Comparison of ENCODE assay signal across 8 cellular contexts in the genomic region with DNA sequence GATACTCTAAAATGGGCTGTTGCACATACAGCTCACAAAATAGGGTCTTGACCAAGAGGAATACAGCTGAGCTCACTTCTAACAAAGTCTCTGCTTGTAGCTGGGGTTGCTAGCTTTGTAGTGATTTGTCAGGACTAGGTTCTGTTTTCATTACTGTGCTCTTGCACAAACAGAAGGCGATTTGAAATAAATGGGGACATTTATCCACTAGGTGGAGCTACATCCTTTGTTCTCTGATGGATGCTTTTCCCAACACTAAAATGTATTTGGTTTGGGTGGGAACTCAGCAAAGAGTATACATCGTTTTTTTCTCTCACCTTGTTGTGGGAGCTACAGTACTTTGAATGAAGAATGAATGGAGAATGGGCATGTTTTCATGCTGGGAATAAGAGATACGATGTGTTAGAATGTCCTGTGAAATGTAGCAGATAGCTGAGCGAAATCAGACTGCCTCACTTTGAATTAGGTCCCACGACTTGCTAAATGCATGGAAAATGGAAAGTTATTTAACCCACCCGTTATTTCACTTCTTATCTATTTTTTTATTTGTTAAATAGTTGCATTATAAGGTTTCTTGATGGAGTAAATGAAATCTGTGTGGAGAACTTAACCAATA.
DNase-seq lines count a peak whose midpoint lies in the region; ATAC-seq and TF ChIP-seq lines count a peak whose summit lies in the region.

No MANE protein-coding gene starts in this region.

- no peak overlapping the region for H3K27ac ChIP-seq in brain microvascular endothelial cell

- no peak overlapping the region for H3K4me3 ChIP-seq in brain microvascular endothelial cell (ENCODE audit: low read depth, low read length)

- DNase-seq in AG20443 (ENCODE audit: low spot score) (peak; percentile 53), NCI-H526 (lab: John Stamatoyannopoulos, UW) (peak; percentile 30 to 70), brain microvascular endothelial cell (peak; percentile 53), kidney glomerular epithelial cell (lab: John Stamatoyannopoulos, UW) (peak; percentile 51)
- DNase-seq in activated CD4-positive, alpha-beta T cell treated with anti-CD3 and anti-CD28 coated beads for 1 hour = no peak

- peak; percentile 81 for ATAC-seq in GM18519 (IDR thresholded peaks at IDR 0.05; ENCODE audit: low FRiP score, unreplicated experiment)
- peak; percentile 77 for ATAC-seq in HG03354 (IDR thresholded peaks at IDR 0.05; ENCODE audit: poor library complexity, severe bottlenecking, unreplicated experiment)
- ATAC-seq in GM19324 (IDR thresholded peaks at IDR 0.05; ENCODE audit: low FRiP score, unreplicated experiment) = no peak

- TF ChIP-seq CTCF in brain microvascular endothelial cell (IDR thresholded peaks at IDR 0.05; ENCODE audit: low read depth, low read length, missing control alignments) = peak; percentile 51

- in situ Hi-C loops in brain microvascular endothelial cell (cut with HindIII; ENCODE audit: low pct_ligation_motif_present, low sequenced_read_pairs) = no loop called here

- no peaks in the 10 kb centered on the region for H3K27me3 ChIP-seq in brain microvascular endothelial cell (replicated peaks)

- H3K36me3 ChIP-seq in brain microvascular endothelial cell (replicated peaks) = no peaks in the 10 kb centered on the region
